In genomic region chr2:121746071-121746578, GRCh38 we compare ENCODE assay signal across 15 cellular contexts.
A peak's percentile ranks its signal among the peaks of the same experiment; 100 is the strongest.
DNase-seq lines count a peak whose midpoint lies in the region; ATAC-seq lines count a peak whose summit lies in the region.
"Had no signal": no experiment of that assay in that cellular context is flagged by ENCODE, and none has a peak within 500 bp of the region (broad histone marks: within the 10 kb centered on the region; RNA-seq: fewer than 3 reads in every experiment).

No MANE protein-coding gene starts in this region.

- no peak overlapping the region for H3K27ac Mint-ChIP-seq in T-helper 2 cell treated with Interferon-gamma antibody and Interleukin-4, amounts not matched to agents 5 μg/mL and 100 μg/mL, for 36 hours

- H3K4me3 Mint-ChIP-seq in T-helper 2 cell treated with Interferon-gamma antibody and Interleukin-4, amounts not matched to agents 5 μg/mL and 100 μg/mL, for 36 hours = no peak overlapping the region
- H3K4me3 Mint-ChIP-seq: CD4-positive, CD25-positive, alpha-beta regulatory T cell; H9 had no signal

- H3K9me3 Mint-ChIP-seq in T-helper 2 cell treated with Interferon-gamma antibody and Interleukin-4, amounts not matched to agents 5 μg/mL and 100 μg/mL, for 36 hours = no peaks in the 10 kb centered on the region
- H3K9me3 Mint-ChIP-seq: CD4-positive, CD25-positive, alpha-beta regulatory T cell; H9 had no signal

- peak; percentile 38 to 61 for DNase-seq in activated CD4-positive, alpha-beta T cell treated with anti-CD3 and anti-CD28 coated beads, Interleukin-2, amount 50 U/mL, for 48 hours
- no peak for DNase-seq in activated CD4-positive, alpha-beta T cell treated with anti-CD3 and anti-CD28 coated beads for 1 hour
- DNase-seq in T-helper 2 cell treated with Interferon-gamma antibody and Interleukin-4, amounts not matched to agents 5 μg/mL and 100 μg/mL, for 36 hours (ENCODE audit: low spot score) = peak; percentile 55
- peak; percentile 36 for DNase-seq in epithelial cell of prostate (ENCODE audit: low read depth, low spot score)
- peak; percentile 26 to 35 for DNase-seq in stimulated activated CD4-positive, alpha-beta T cell treated with anti-CD3 and anti-CD28 coated beads, Interleukin-4, amount 100 ng/mL, for 48 hours (ENCODE audit: low read depth in 2 of 2)
- DNase-seq in amniotic stem cell (lab: John Stamatoyannopoulos, UW) = no peak
- no peak for DNase-seq in NCI-H2171 (lab: John Stamatoyannopoulos, UW)
- DNase-seq: CD4-positive, CD25-positive, alpha-beta regulatory T cell; central memory CD4-positive, alpha-beta T cell; H9; KG1; SJCRH30; T1000 had no signal

- no peaks in the 10 kb centered on the region for H3K27me3 Mint-ChIP-seq in T-helper 2 cell treated with Interferon-gamma antibody and Interleukin-4, amounts not matched to agents 5 μg/mL and 100 μg/mL, for 36 hours (ENCODE audit: low read depth)

- H3K36me3 Mint-ChIP-seq in T-helper 2 cell treated with Interferon-gamma antibody and Interleukin-4, amounts not matched to agents 5 μg/mL and 100 μg/mL, for 36 hours (ENCODE audit: low read depth) = no peaks in the 10 kb centered on the region
- H3K36me3 Mint-ChIP-seq: CD4-positive, CD25-positive, alpha-beta regulatory T cell had no signal

- peaks cover 4% of the 10 kb centered on the region for H3K4me1 Mint-ChIP-seq in T-helper 2 cell treated with Interferon-gamma antibody and Interleukin-4, amounts not matched to agents 5 μg/mL and 100 μg/mL, for 36 hours (ENCODE audit: low read depth)
- H3K4me1 Mint-ChIP-seq: CD4-positive, CD25-positive, alpha-beta regulatory T cell; H9 had no signal

- no peak for ATAC-seq in GM18873 (IDR thresholded peaks at IDR 0.05; ENCODE audit: low FRiP score, unreplicated experiment)
- ATAC-seq: GM12878 had no signal

- no peak overlapping the region for H3K27ac ChIP-seq in epithelial cell of prostate
- H3K27ac ChIP-seq: SJCRH30 had no signal

Comparison
In these comparisons a context has a peak if more than half of its experiments do, and no peak if none do; other contexts are left out.
1. DNase-seq: peak in activated CD4-positive, alpha-beta T cell treated with anti-CD3 and anti-CD28 coated beads, Interleukin-2, amount 50 U/mL, for 48 hours (2 of 2), T-helper 2 cell treated with Interferon-gamma antibody and Interleukin-4, amounts not matched to agents 5 μg/mL and 100 μg/mL, for 36 hours (single experiment), epithelial cell of prostate (single experiment) and stimulated activated CD4-positive, alpha-beta T cell treated with anti-CD3 and anti-CD28 coated beads, Interleukin-4, amount 100 ng/mL, for 48 hours (2 of 2); none in activated CD4-positive, alpha-beta T cell treated with anti-CD3 and anti-CD28 coated beads for 1 hour (single experiment), amniotic stem cell (single experiment) and NCI-H2171 (single experiment).